In genomic region chr6:160226118-160226541, GRCh38 we compare ENCODE assay signal across 15 cellular contexts. TPM values are rescaled to one million over a fixed set of nuclear protein-coding genes. Genes with fewer than 3 reads are reported as not detected.
DNase-seq lines count a peak whose midpoint lies in the region; ATAC-seq and TF ChIP-seq lines count a peak whose summit lies in the region.
"Had no signal": no experiment of that assay in that cellular context is flagged by ENCODE, and none has a peak within 500 bp of the region (broad histone marks: within the 10 kb centered on the region; RNA-seq: fewer than 3 reads in every experiment).

No MANE protein-coding gene starts in this region.

- CTCF ChIA-PET in activated CD4-positive, alpha-beta T cell treated with anti-CD3 and anti-CD28 coated beads, Interleukin-2, amount 10 ng/mL, durations not matched to agents 7 days and 5 days (lab: Charles Lee), result no interaction called here
- CTCF ChIA-PET in HEK293T (lab: Yijun Ruan, JAX), result no interaction called here

- no peaks in the 10 kb centered on the region for H3K36me3 Mint-ChIP-seq in activated CD4-positive, alpha-beta T cell treated with anti-CD3 and anti-CD28 coated beads, Interleukin-2, amount 10 ng/mL, durations not matched to agents 7 days and 5 days (ENCODE audit: low read depth)

- H3K27ac ChIP-seq in coronary artery, result peak overlapping the region; percentile 46 to 75
- H3K27ac ChIP-seq: hepatocyte had no signal

- peak; percentile 72 for ATAC-seq in HG03432 (IDR thresholded peaks at IDR 0.05; ENCODE audit: unreplicated experiment)
- ATAC-seq: SK-N-SH treated with all-trans-retinoic acid at 6 μM for 48 hours had no signal

- no peaks in the 10 kb centered on the region for H3K27me3 Mint-ChIP-seq in activated CD4-positive, alpha-beta T cell treated with anti-CD3 and anti-CD28 coated beads, Interleukin-2, amount 10 ng/mL, durations not matched to agents 7 days and 5 days

- DNase-seq in activated CD4-positive, alpha-beta T cell treated with anti-CD3 and anti-CD28 coated beads, Interleukin-2, amount 50 U/mL, for 48 hours, result peak; percentile 57 to 71
- no peak for DNase-seq in activated CD4-positive, alpha-beta T cell treated with anti-CD3 and anti-CD28 coated beads, Interleukin-2, amount 10 ng/mL, durations not matched to agents 7 days and 5 days
- DNase-seq in coronary artery (ENCODE audit: low spot score) (no peak), GM13977 (ENCODE audit: low spot score) (no peak), superior temporal gyrus (ENCODE audit: extremely low spot score) (no peak), HEK293T (ENCODE audit: extremely low spot score) (no peak)
- DNase-seq in stimulated activated CD8-positive, alpha-beta memory T cell treated with anti-CD3 and anti-CD28 coated beads, Interleukin-4, amount 100 ng/mL, for 24 hours (ENCODE audit: low read depth), result peak; percentile 31
- DNase-seq: effector CD4-positive, alpha-beta T cell; MM.1S had no signal

- TF ChIP-seq CTCF in coronary artery (IDR thresholded peaks at IDR 0.05), result no peak
- TF ChIP-seq CTCF in GM13977 (IDR thresholded peaks at IDR 0.05; ENCODE audit: extremely low read depth, insufficient read depth, missing control alignments), result no peak

- H3K9me3 Mint-ChIP-seq in activated CD4-positive, alpha-beta T cell treated with anti-CD3 and anti-CD28 coated beads, Interleukin-2, amount 10 ng/mL, durations not matched to agents 7 days and 5 days, result peaks cover 8% of the 10 kb centered on the region

- in situ Hi-C loops in GM13977 (cut with MboI; ENCODE audit: low pct_unique_long_range_greater_than_20kb, low sequenced_read_pairs, unreplicated experiment), result no loop called here

- H3K4me3 ChIP-seq in coronary artery, result no peak overlapping the region
- H3K4me3 ChIP-seq: hepatocyte had no signal

- POLR2A ChIA-PET in activated CD4-positive, alpha-beta T cell treated with anti-CD3 and anti-CD28 coated beads, Interleukin-2, amount 10 ng/mL, durations not matched to agents 7 days and 5 days (lab: Charles Lee), result no interaction called here
- POLR2A ChIA-PET in HEK293T (lab: Yijun Ruan, JAX), result no interaction called here

- H3K4me3 Mint-ChIP-seq in activated CD4-positive, alpha-beta T cell treated with anti-CD3 and anti-CD28 coated beads, Interleukin-2, amount 10 ng/mL, durations not matched to agents 7 days and 5 days, result no peak overlapping the region
- H3K4me3 Mint-ChIP-seq: activated naive CD4-positive, alpha-beta T cell treated with anti-CD3 and anti-CD28 coated beads, Interleukin-2, amount 50 U/mL, for 24 hours had no signal

- no peak overlapping the region for H3K27ac Mint-ChIP-seq in activated CD4-positive, alpha-beta T cell treated with anti-CD3 and anti-CD28 coated beads, Interleukin-2, amount 10 ng/mL, durations not matched to agents 7 days and 5 days

- H3K4me1 Mint-ChIP-seq in activated CD4-positive, alpha-beta T cell treated with anti-CD3 and anti-CD28 coated beads, Interleukin-2, amount 10 ng/mL, durations not matched to agents 7 days and 5 days, result no peaks in the 10 kb centered on the region
- H3K4me1 Mint-ChIP-seq: activated naive CD4-positive, alpha-beta T cell treated with anti-CD3 and anti-CD28 coated beads, Interleukin-2, amount 50 U/mL, for 24 hours had no signal

TF ChIP-seq in HEK293T, 16 proteins besides CTCF, POLR2A, EP300 and RAD21:
- TF ChIP-seq PKNOX1 (IDR thresholded peaks at IDR 0.05) (no peak), ELF4 (IDR thresholded peaks at IDR 0.05) (no peak), BHLHE40 (IDR thresholded peaks at IDR 0.05; ENCODE audit: borderline replicate concordance) (no peak), L3MBTL2 (conservative IDR thresholded peaks at IDR 0.05) (no peak), FOXA1 (IDR thresholded peaks at IDR 0.05) (no peak)

RNA-seq across cellular contexts. Expression of gene SLC22A2, which starts 32.5 kb away (rescaled TPM):
- total RNA-seq in activated CD4-positive, alpha-beta T cell treated with anti-CD3 and anti-CD28 coated beads, Interleukin-2, amount 10 ng/mL, durations not matched to agents 7 days and 5 days, result not detected
- total RNA-seq: mononuclear cell, ureter had no signal

Comparison
In these comparisons a context has a peak if more than half of its experiments do, and no peak if none do; other contexts are left out.
1. DNase-seq: peak in activated CD4-positive, alpha-beta T cell treated with anti-CD3 and anti-CD28 coated beads, Interleukin-2, amount 50 U/mL, for 48 hours (2 of 2) and stimulated activated CD8-positive, alpha-beta memory T cell treated with anti-CD3 and anti-CD28 coated beads, Interleukin-4, amount 100 ng/mL, for 24 hours (single experiment); none in activated CD4-positive, alpha-beta T cell treated with anti-CD3 and anti-CD28 coated beads, Interleukin-2, amount 10 ng/mL, durations not matched to agents 7 days and 5 days (single experiment), coronary artery (single experiment), GM13977 (single experiment), superior temporal gyrus (single experiment) and HEK293T (single experiment).